Comparison of ENCODE assay signal across 8 cellular contexts in the genomic region with DNA sequence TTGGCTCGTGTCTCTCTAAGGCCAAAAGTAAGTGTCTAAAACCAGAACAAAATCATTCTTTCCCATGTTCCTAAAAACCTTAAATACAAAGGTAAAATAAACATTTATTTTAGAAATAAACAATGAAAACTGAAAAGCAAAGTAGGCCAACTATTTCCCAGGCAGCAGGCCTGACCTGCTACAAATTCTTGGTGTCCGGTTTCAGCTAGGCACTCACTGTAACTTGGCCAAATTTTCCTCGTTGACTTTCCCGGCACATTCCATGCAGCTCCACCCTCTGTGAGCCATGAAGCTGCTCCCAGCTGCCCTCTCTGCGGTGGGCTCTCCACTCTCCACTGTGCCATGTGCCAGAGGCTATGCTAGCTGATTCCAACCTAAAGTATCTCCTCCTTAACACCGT. TPM values are rescaled to one million over a fixed set of nuclear protein-coding genes. Genes with fewer than 3 reads are reported as not detected.
DNase-seq lines count a peak whose midpoint lies in the region; ATAC-seq and TF ChIP-seq lines count a peak whose summit lies in the region.

No MANE protein-coding gene starts in this region.

- in situ Hi-C loops in astrocyte of the cerebellum (cut with HindIII; ENCODE audit: low sequenced_read_pairs), result no loop called here

- no peak overlapping the region for H3K4me3 ChIP-seq in astrocyte of the cerebellum (ENCODE audit: low read depth, low read length)

- no peak overlapping the region for H3K27ac Mint-ChIP-seq in immature natural killer cell

- DNase-seq in ELR (ENCODE audit: low read depth), result peak; percentile 43
- peak; percentile 83 for DNase-seq in astrocyte of the cerebellum (ENCODE audit: low read depth)
- DNase-seq in left cardiac atrium, result peak; percentile 49
- peak; percentile 67 for DNase-seq in renal cortical epithelial cell (ENCODE audit: low read depth)
- DNase-seq in immature natural killer cell, result no peak
- DNase-seq in NCI-H1436 treated with DMSO at 0.1 percent for 48 hours (lab: John Stamatoyannopoulos, UW), result no peak

- TF ChIP-seq CTCF in astrocyte of the cerebellum (IDR thresholded peaks at IDR 0.05; ENCODE audit: low read depth, low read length, missing control alignments), result no peak

- no peak overlapping the region for H3K4me3 Mint-ChIP-seq in immature natural killer cell

- no peaks in the 10 kb centered on the region for H3K4me1 Mint-ChIP-seq in immature natural killer cell

- intact Hi-C loops in left cardiac atrium (cut with DNase I), result no loop called here

- peaks cover 17 to 20% (median 19%) of the 10 kb centered on the region in 3 donors for H3K36me3 Mint-ChIP-seq in immature natural killer cell

- H3K27me3 Mint-ChIP-seq in immature natural killer cell (ENCODE audit: low read depth in 3 of 3), result peaks cover 0 to 2% (median 0%) of the 10 kb centered on the region in 3 donors

- ATAC-seq in left cardiac atrium (peak; percentile 83 to 86), GM21367 (IDR thresholded peaks at IDR 0.05; ENCODE audit: unreplicated experiment) (no peak), GM21619 (IDR thresholded peaks at IDR 0.05; ENCODE audit: unreplicated experiment) (no peak)

- no peaks in the 10 kb centered on the region for H3K9me3 Mint-ChIP-seq in immature natural killer cell

RNA-seq across cellular contexts. Expression of a gene that starts 4.1 kb away (rescaled TPM):
- 1 to 10 TPM; 1.7 to 4.9 TPM for total RNA-seq in left cardiac atrium
- total RNA-seq in renal cortical epithelial cell, result 1.2 TPM in 1 of 2 replicates, not detected in the other
- polyA plus RNA-seq in immature natural killer cell, result 1 to 10 TPM in 1 of 3 donors, under 1 TPM in 1, not detected in 1; 0.69 to 5.1 TPM

Comparison
In these comparisons a context has a peak if more than half of its experiments do, and no peak if none do; other contexts are left out.
1. DNase-seq: peak in ELR (single experiment), astrocyte of the cerebellum (single experiment), left cardiac atrium (single experiment) and renal cortical epithelial cell (single experiment); none in immature natural killer cell (0 of 3) and NCI-H1436 treated with DMSO at 0.1 percent for 48 hours (single experiment).
2. ATAC-seq: peak in left cardiac atrium (2 of 2); none in GM21367 (single experiment) and GM21619 (single experiment).